7 cellular contexts compared by ENCODE assay signal in genomic region chr3:75816287-75816686, GRCh38. TPM values are rescaled to one million over a fixed set of nuclear protein-coding genes. Genes with fewer than 3 reads are reported as not detected.
DNase-seq lines count a peak whose midpoint lies in the region; ATAC-seq and TF ChIP-seq lines count a peak whose summit lies in the region.
"Not testable (repeated sequence)": the region's sequence is repeated elsewhere in the genome, so short reads cannot be mapped to it uniquely, and the experiment has no call there.

No MANE protein-coding gene starts in this region.

- H3K18ac ChIP-seq in mesenchymal stem cell (ENCODE audit: low read depth in 1 of 2, low read length in 2 of 2) = not testable (repeated sequence)

- not testable (repeated sequence) for H3K79me1 ChIP-seq in mesenchymal stem cell (replicated peaks; ENCODE audit: low read length, poor library complexity, severe bottlenecking)

- H2BK5ac ChIP-seq in mesenchymal stem cell (ENCODE audit: low read depth, low read length, poor library complexity, severe bottlenecking) = not testable (repeated sequence)

- H3K9me3 Mint-ChIP-seq in GM23338 = not testable (repeated sequence)

- not testable (repeated sequence) for H3K4me3 ChIP-seq in ACC112 (ENCODE audit: low read depth, low read length); brain microvascular endothelial cell (ENCODE audit: low read depth, low read length); mesenchymal stem cell (ENCODE audit: insufficient read depth in 1 of 2, low read depth in 1 of 2, low read length in 2 of 2)
- peak overlapping the region; percentile 31; the same call in 1 of the 2 replicates for H3K4me3 ChIP-seq in GM23338

- ATAC-seq in GM23338 = not testable (repeated sequence)

- peaks cover 63% of the 10 kb centered on the region for H3K4me1 Mint-ChIP-seq in GM23338

- in situ Hi-C loops in brain microvascular endothelial cell (cut with HindIII; ENCODE audit: low pct_ligation_motif_present, low sequenced_read_pairs) = not testable (repeated sequence)

- WGBS in mesenchymal stem cell = 69% methylated on average over 7 of the region's 7 CpGs

- H3K4me2 ChIP-seq in GM23338 = peak overlapping the region; percentile 3
- H3K4me2 ChIP-seq in mesenchymal stem cell (ENCODE audit: low read length, poor library complexity, severe bottlenecking) = not testable (repeated sequence)

- H3K27ac Mint-ChIP-seq in GM23338 = peak overlapping the region; percentile 72; the same call in 1 of the 2 replicates

- peak overlapping the region; percentile 95 for H2AFZ ChIP-seq in ACC112 (ENCODE audit: low read length, unreplicated experiment)
- not testable (repeated sequence) for H2AFZ ChIP-seq in GM23338; mesenchymal stem cell (ENCODE audit: low read depth, low read length)

- not testable (repeated sequence) for H3K9me3 ChIP-seq in mesenchymal stem cell (ENCODE audit: control insufficient read depth, low read length)

- peak overlapping the region; percentile 44; the same call in 1 of the 3 replicates for H3K4me3 Mint-ChIP-seq in GM23338

- not testable (repeated sequence) for H3K79me2 ChIP-seq in ACC112 (ENCODE audit: control insufficient read depth, insufficient read depth, low read length, unreplicated experiment); GM23338 (replicated peaks; ENCODE audit: insufficient read depth)

- H3K14ac ChIP-seq in mesenchymal stem cell (ENCODE audit: low read length in 2 of 2) = not testable (repeated sequence)

- H2BK12ac ChIP-seq in mesenchymal stem cell (ENCODE audit: low read length in 2 of 2) = not testable (repeated sequence)

- not testable (repeated sequence) for H4K91ac ChIP-seq in mesenchymal stem cell (ENCODE audit: low read length)

- not testable (repeated sequence) for H3K27me3 Mint-ChIP-seq in GM23338 (ENCODE audit: insufficient read depth, low read depth, poor library complexity)

- not testable (repeated sequence) for H3K9ac ChIP-seq in mesenchymal stem cell (ENCODE audit: low read length)

- H2BK15ac ChIP-seq in mesenchymal stem cell (ENCODE audit: low read depth, poor library complexity, severe bottlenecking) = not testable (repeated sequence)

- not testable (repeated sequence) for H3K4ac ChIP-seq in mesenchymal stem cell (ENCODE audit: low read depth in 1 of 2, low read length in 2 of 2)

- H2AK5ac ChIP-seq in mesenchymal stem cell (ENCODE audit: low read length, severe bottlenecking) = not testable (repeated sequence)

- H3K9me2 ChIP-seq in GM23338 (ENCODE audit: insufficient read depth) = not testable (repeated sequence)

- H4K8ac ChIP-seq in mesenchymal stem cell (ENCODE audit: low read length) = peak overlapping the region; percentile 37

- DNase-seq in GM23338 (ENCODE audit: low spot score) (peak; percentile 68), LHCN-M2 (ENCODE audit: low read depth) (peak; percentile 1), SHP77 treated with DMSO at 0.1 percent for 48 hours (lab: John Stamatoyannopoulos, UW) (peak; percentile 7), iPS DF 19.7 (ENCODE audit: low read depth, low spot score) (peak; percentile 28)
- DNase-seq in brain microvascular endothelial cell, mesenchymal stem cell: not testable (repeated sequence)

- H3K23ac ChIP-seq in mesenchymal stem cell (ENCODE audit: low read length in 2 of 2) = not testable (repeated sequence)

- H3K27ac ChIP-seq in ACC112 (ENCODE audit: low read depth, low read length) (peak overlapping the region; percentile 53; the same call in 1 of the 2 replicates), brain microvascular endothelial cell (peak overlapping the region; percentile 67)
- not testable (repeated sequence) for H3K27ac ChIP-seq in GM23338 (ENCODE audit: low read depth); mesenchymal stem cell (ENCODE audit: low read length, poor library complexity, severe bottlenecking)

- H3K27me3 ChIP-seq in ACC112 (ENCODE audit: insufficient read depth, low read length); GM23338 (ENCODE audit: insufficient read depth); brain microvascular endothelial cell (replicated peaks); mesenchymal stem cell (ENCODE audit: control insufficient read depth in 1 of 2, insufficient read depth in 1 of 2, low read length in 2 of 2): not testable (repeated sequence)

- H3K4me1 ChIP-seq in ACC112 (ENCODE audit: control insufficient read depth, insufficient read depth, low read length, unreplicated experiment) (peaks cover 14% of the 10 kb centered on the region), GM23338 (ENCODE audit: insufficient read depth) (peaks cover 49% of the 10 kb centered on the region)
- H3K4me1 ChIP-seq in mesenchymal stem cell (ENCODE audit: control insufficient read depth, insufficient read depth, low read depth, low read length) = not testable (repeated sequence)

- not testable (repeated sequence) for H4K20me1 ChIP-seq in GM23338 (replicated peaks; ENCODE audit: insufficient read depth)

- H2BK120ac ChIP-seq in mesenchymal stem cell (ENCODE audit: low read depth, low read length) = not testable (repeated sequence)

- H3F3A ChIP-seq in GM23338 (replicated peaks; ENCODE audit: low read depth) = not testable (repeated sequence)

- not testable (repeated sequence) for H3K36me3 ChIP-seq in ACC112 (ENCODE audit: insufficient read depth, low read length); GM23338 (ENCODE audit: insufficient read depth); brain microvascular endothelial cell (replicated peaks); mesenchymal stem cell (ENCODE audit: control insufficient read depth in 1 of 2, insufficient read depth in 2 of 2, low read depth in 1 of 2, low read length in 2 of 2)

- H3K36me3 Mint-ChIP-seq in GM23338 (ENCODE audit: low read depth) = not testable (repeated sequence)

- TF ChIP-seq CTCF in GM23338 (conservative IDR thresholded peaks at IDR 0.05; ENCODE audit: low read depth in 2 of 2); brain microvascular endothelial cell (IDR thresholded peaks at IDR 0.05; ENCODE audit: low read depth, low read length, missing control alignments): not testable (repeated sequence)

TF ChIP-seq in GM23338, 12 proteins besides CTCF, POLR2A, EP300 and RAD21:
- TF ChIP-seq NANOG (IDR thresholded peaks at IDR 0.05; ENCODE audit: borderline replicate concordance) = peak; percentile 39; the same call in 1 of the 2 replicates
TF ChIP-seq in GM23338: peak in this region for 1; not testable (repeated sequence) for 11.

RNA-seq across cellular contexts. Expression of gene ZNF717, which starts 30.9 kb away (rescaled TPM):
- total RNA-seq in GM23338 (2014; rRNA removed; shearing (Covaris generic)) = 15.3 and 15.7 TPM in 2 replicates
- polyA plus RNA-seq in GM23338 (2016; fragmentation: Nextera tagmentation; extraction: Ambion mirVana) = 7.5 and 7.7 TPM in 2 replicates
- total RNA-seq in LHCN-M2 (2014; rRNA removed) = 6.3 and 12.6 TPM in 2 replicates
- 3.4 TPM for polyA plus RNA-seq in LHCN-M2 (2012)
- polyA plus RNA-seq in mesenchymal stem cell (2013, experiment 1 of 2) = 5.0 TPM
- polyA plus RNA-seq in mesenchymal stem cell (2013, experiment 2 of 2) = 5.1 TPM
